In genomic region chrX:110219920-110220319, GRCh38 we compare ENCODE assay signal across 15 cellular contexts.
DNase-seq lines count a peak whose midpoint lies in the region; ATAC-seq, FAIRE-seq and TF ChIP-seq lines count a peak whose summit lies in the region.
"Had no signal": no experiment of that assay in that cellular context is flagged by ENCODE, and none has a peak within 500 bp of the region (broad histone marks: within the 10 kb centered on the region; RNA-seq: fewer than 3 reads in every experiment).

No MANE protein-coding gene starts in this region.

- TF ChIP-seq CTCF in fibroblast of lung (conservative IDR thresholded peaks at IDR 0.05 in 1 of 2, IDR thresholded peaks at IDR 0.05 in 1 of 2; ENCODE audit: low read depth in 1 of 2, low read length in 2 of 2) (no peak), sigmoid colon (IDR thresholded peaks at IDR 0.05) (no peak), adrenal gland (IDR thresholded peaks at IDR 0.05) (no peak)

- H3K36me3 ChIP-seq in fibroblast of lung (ENCODE audit: control insufficient read depth, insufficient read depth, low read length) (no peaks in the 10 kb centered on the region), sigmoid colon (no peaks in the 10 kb centered on the region), adrenal gland (replicated peaks in 1 of 2) (no peaks in the 10 kb centered on the region)
- H3K36me3 ChIP-seq: transverse colon had no signal

- CTCF ChIA-PET in activated CD4-positive, alpha-beta T cell treated with anti-CD3 and anti-CD28 coated beads for 36 hours (lab: Charles Lee): interaction anchor here (1.4 kb wide), 1 partner anchor 9 kb away, joined by 4 read pairs; no protein-coding TSS in a partner anchor

- H3K79me2 ChIP-seq in fibroblast of lung (ENCODE audit: control insufficient read depth, insufficient read depth, low read length): no peaks in the 10 kb centered on the region

- H2AFZ ChIP-seq in fibroblast of lung (ENCODE audit: low read length): no peak overlapping the region

- H3K4me3 ChIP-seq in fibroblast of lung (replicated peaks in 1 of 4; ENCODE audit: control extremely low read depth in 1 of 4, insufficient read depth in 1 of 4, low read depth in 3 of 4, low read length in 4 of 4) (no peak overlapping the region), sigmoid colon (no peak overlapping the region), adrenal gland (no peak overlapping the region)
- H3K4me3 ChIP-seq: cardiac muscle cell, transverse colon had no signal

- no peak overlapping the region for H3K4me2 ChIP-seq in fibroblast of lung (ENCODE audit: extremely low read depth, insufficient read depth, low read length)

- H3K9ac ChIP-seq in fibroblast of lung (ENCODE audit: insufficient read depth, low read length): no peak overlapping the region

- H3K36me3 Mint-ChIP-seq in activated CD4-positive, alpha-beta T cell treated with anti-CD3 and anti-CD28 coated beads for 36 hours (ENCODE audit: low read depth): peaks cover 4% of the 10 kb centered on the region

- H3K9me3 ChIP-seq in fibroblast of lung (ENCODE audit: control insufficient read depth, insufficient read depth, low read depth, low read length) (no peaks in the 10 kb centered on the region), sigmoid colon (no peaks in the 10 kb centered on the region), adrenal gland (replicated peaks in 1 of 3) (no peaks in the 10 kb centered on the region)
- H3K9me3 ChIP-seq: transverse colon had no signal

- intact Hi-C loops in activated CD4-positive, alpha-beta T cell treated with anti-CD3 and anti-CD28 coated beads for 36 hours (cut with DNase I, micrococcal nuclease): loop anchor here in 1 of 2 experiments (10.0 kb wide), 1 partner anchor 95 kb away; the partner anchor contains the start of gene AMMECR1
- intact Hi-C loops in sigmoid colon (cut with DNase I): no loop called here
- intact Hi-C loops in adrenal gland (cut with DNase I): no loop called here

- peak; percentile 64 for ATAC-seq in activated CD4-positive, alpha-beta T cell treated with anti-CD3 and anti-CD28 coated beads for 36 hours
- ATAC-seq: right cardiac atrium had no signal

- TF ChIP-seq POLR2A in sigmoid colon (IDR thresholded peaks at IDR 0.05) (no peak), adrenal gland (IDR thresholded peaks at IDR 0.05) (no peak)

- H3K4me3 Mint-ChIP-seq in activated CD4-positive, alpha-beta T cell treated with anti-CD3 and anti-CD28 coated beads for 36 hours: no peak overlapping the region
- H3K4me3 Mint-ChIP-seq: endodermal cell had no signal

- no peak for DNase-seq in activated CD4-positive, alpha-beta T cell treated with anti-CD3 and anti-CD28 coated beads for 36 hours
- no peak for DNase-seq in activated CD4-positive, alpha-beta T cell treated with anti-CD3 and anti-CD28 coated beads, Interleukin-2, amount 50 U/mL, for 1 hour
- DNase-seq in RPMI7951 (ENCODE audit: low read depth): peak; percentile 46
- DNase-seq in fibroblast of lung (ENCODE audit: low read depth in 2 of 2): peak; percentile 56 to 59
- peak; percentile 1 for DNase-seq in urothelium cell line (ENCODE audit: low spot score)
- DNase-seq in sigmoid colon: no peak
- DNase-seq in GF-D8 (lab: John Stamatoyannopoulos, UW): no peak
- no peak for DNase-seq in adrenal gland
- DNase-seq: activated gamma-delta T cell; endodermal cell; NK-92 treated with Interleukin-12 subunit alpha and Interleukin-12 subunit beta, amount 100 ng/mL, for 24 hours; right cardiac atrium; stimulated activated CD4-positive, alpha-beta T cell treated with anti-CD3 and anti-CD28 coated beads, Interleukin-4, amount 100 ng/mL, for 24 hours; transverse colon had no signal

- POLR2A ChIA-PET in activated CD4-positive, alpha-beta T cell treated with anti-CD3 and anti-CD28 coated beads for 36 hours (lab: Charles Lee): no interaction called here

- H3K4me1 ChIP-seq in fibroblast of lung (ENCODE audit: control insufficient read depth, extremely low read depth, insufficient read depth, low read length): no peaks in the 10 kb centered on the region
- H3K4me1 ChIP-seq in sigmoid colon: no peaks in the 10 kb centered on the region
- H3K4me1 ChIP-seq in adrenal gland (replicated peaks in 1 of 2): no peaks in the 10 kb centered on the region

- 45 to 83% methylated on average over 1 of the region's 1 CpG for WGBS in sigmoid colon, 2 donors
- WGBS in adrenal gland, 4 donors: 25 to 45% (median 40%) methylated on average over 1 of the region's 1 CpG

- peaks cover 22% of the 10 kb centered on the region for H3K4me1 Mint-ChIP-seq in activated CD4-positive, alpha-beta T cell treated with anti-CD3 and anti-CD28 coated beads for 36 hours

- no peaks in the 10 kb centered on the region for H3K27me3 Mint-ChIP-seq in activated CD4-positive, alpha-beta T cell treated with anti-CD3 and anti-CD28 coated beads for 36 hours

- TF ChIP-seq EP300 in sigmoid colon (IDR thresholded peaks at IDR 0.05): no peak

- H3K27ac Mint-ChIP-seq in activated CD4-positive, alpha-beta T cell treated with anti-CD3 and anti-CD28 coated beads for 36 hours: no peak overlapping the region

- H4K20me1 ChIP-seq in fibroblast of lung (ENCODE audit: control insufficient read depth, extremely low read depth, insufficient read depth, low read length): no peaks in the 10 kb centered on the region

- FAIRE-seq in urothelium cell line (lab: Jason Lieb, UNC): no peak

- H3K27me3 ChIP-seq in fibroblast of lung (ENCODE audit: control insufficient read depth, insufficient read depth, low read length): no peaks in the 10 kb centered on the region
- no peaks in the 10 kb centered on the region for H3K27me3 ChIP-seq in sigmoid colon
- H3K27me3 ChIP-seq in adrenal gland: peaks cover 3% of the 10 kb centered on the region
- H3K27me3 ChIP-seq: cardiac muscle cell, transverse colon had no signal

- H3K9me3 Mint-ChIP-seq in activated CD4-positive, alpha-beta T cell treated with anti-CD3 and anti-CD28 coated beads for 36 hours (ENCODE audit: low read depth): no peaks in the 10 kb centered on the region
- H3K9me3 Mint-ChIP-seq: endodermal cell had no signal

- no peak overlapping the region for H3K27ac ChIP-seq in fibroblast of lung (ENCODE audit: insufficient read depth, low read length)
- no peak overlapping the region for H3K27ac ChIP-seq in sigmoid colon
- H3K27ac ChIP-seq in adrenal gland: no peak overlapping the region
- H3K27ac ChIP-seq: cardiac muscle cell, transverse colon had no signal

Comparison
In these comparisons a context has a peak if more than half of its experiments do, and no peak if none do; other contexts are left out.
1. DNase-seq: peak in RPMI7951 (single experiment), fibroblast of lung (2 of 2) and urothelium cell line (single experiment); none in activated CD4-positive, alpha-beta T cell treated with anti-CD3 and anti-CD28 coated beads for 36 hours (single experiment), activated CD4-positive, alpha-beta T cell treated with anti-CD3 and anti-CD28 coated beads, Interleukin-2, amount 50 U/mL, for 1 hour (single experiment), sigmoid colon (single experiment), GF-D8 (single experiment) and adrenal gland (0 of 7).